Comparison of ENCODE assay signal across 32 cellular contexts in the genomic region with DNA sequence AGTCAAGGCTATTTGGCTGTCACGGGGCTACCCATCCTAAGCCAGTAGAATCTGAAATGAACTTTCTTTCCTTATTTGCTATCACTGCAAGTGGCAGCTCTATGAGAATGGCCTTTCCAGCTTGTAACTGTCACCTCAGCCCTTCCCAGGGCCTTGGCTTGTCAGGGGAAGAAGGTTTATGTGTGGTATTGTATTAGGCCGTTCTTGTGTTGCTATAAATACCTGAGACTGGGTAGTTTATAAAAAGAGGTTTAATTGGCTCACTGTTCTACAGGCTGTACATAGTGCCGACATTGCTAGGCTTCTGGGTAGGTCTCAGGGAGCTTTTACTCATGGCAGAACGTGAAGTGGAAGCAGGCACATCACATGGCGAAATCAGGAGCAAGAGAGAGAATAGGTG.
"Had no signal": no experiment of that assay in that cellular context is flagged by ENCODE, and none has a peak within 500 bp of the region (broad histone marks: within the 10 kb centered on the region; RNA-seq: fewer than 3 reads in every experiment).

No MANE protein-coding gene starts in this region.

- H3K36me3 ChIP-seq: adrenal gland, ascending aorta, brain microvascular endothelial cell, breast epithelium had no signal

- H3K4me1 ChIP-seq: adrenal gland, ascending aorta, body of pancreas, breast epithelium had no signal

- ATAC-seq: activated naive CD4-positive, alpha-beta T cell treated with anti-CD3 and anti-CD28 coated beads, Interleukin-2, amount 50 U/mL, for 72 hours; activated naive CD8-positive, alpha-beta T cell treated with anti-CD3 and anti-CD28 coated beads, Interleukin-2, amount 50 U/mL, for 24 hours; activated T-cell treated with anti-CD3 and anti-CD28 coated beads, Interleukin-2, amount 50 U/mL, for 4 hours; activated T-cell treated with anti-CD3 and anti-CD28 coated beads, Interleukin-2, amount 50 U/mL, for 72 hours; activated T-helper 17 cell treated with anti-CD3 and anti-CD28 coated beads, Interleukin-2, amount 50 U/mL, for 72 hours; body of pancreas had no signal

- H3K27ac ChIP-seq: adrenal gland, ascending aorta, body of pancreas, brain microvascular endothelial cell, breast epithelium had no signal

- H3K4me3 ChIP-seq: adrenal gland, ascending aorta, body of pancreas, breast epithelium had no signal

- H3K9me3 ChIP-seq: adrenal gland, ascending aorta, body of pancreas, breast epithelium had no signal

- DNase-seq: activated effector memory CD4-positive, alpha-beta T cell treated with anti-CD3 and anti-CD28 coated beads, Interleukin-2, amount 50 U/mL, for 16 hours; activated effector memory CD4-positive, alpha-beta T cell treated with Interleukin-2 at 50 U/mL for 16 hours; activated gamma-delta T cell; activated gamma-delta T cell treated with Interleukin-2 at 50 U/mL for 16 hours; activated naive CD4-positive, alpha-beta T cell; activated naive CD4-positive, alpha-beta T cell treated with anti-CD3 and anti-CD28 coated beads for 36 hours; activated naive CD4-positive, alpha-beta T cell treated with anti-CD3 and anti-CD28 coated beads, Interleukin-2, amount 10 ng/mL, durations not matched to agents 7 days and 5 days; activated naive CD4-positive, alpha-beta T cell treated with anti-CD3 and anti-CD28 coated beads, Interleukin-2, amount 50 U/mL, for 16 hours; activated naive CD4-positive, alpha-beta T cell treated with Interleukin-2 at 50 U/mL for 16 hours; activated naive CD8-positive, alpha-beta T cell treated with anti-CD3 and anti-CD28 coated beads for 36 hours; activated naive CD8-positive, alpha-beta T cell treated with anti-CD3 and anti-CD28 coated beads, Interleukin-2, amount 10 ng/mL, durations not matched to agents 7 days and 5 days; activated naive CD8-positive, alpha-beta T cell treated with anti-CD3 and anti-CD28 coated beads, Interleukin-2, amount 50 U/mL, for 24 hours; activated T-cell treated with anti-CD3 and anti-CD28 coated beads for 4 hours; activated T-cell treated with anti-CD3 and anti-CD28 coated beads, Interleukin-2, amount 50 U/mL, for 1 hour; activated T-cell treated with anti-CD3 and anti-CD28 coated beads, Interleukin-2, amount 50 U/mL, for 24 hours; activated T-cell treated with anti-CD3 and anti-CD28 coated beads, Interleukin-2, amount 50 U/mL, for 4 hours; activated T-cell treated with anti-CD3 and anti-CD28 coated beads, Interleukin-2, amount 50 U/mL, for 48 hours; activated T-cell treated with anti-CD3 and anti-CD28 coated beads, Interleukin-2, amount 50 U/mL, for 72 hours; adrenal gland; amniotic stem cell; amygdala; anterior cingulate cortex; aorta; body of pancreas; brain microvascular endothelial cell; caudate nucleus; central memory CD4-positive, alpha-beta T cell; cerebellar nuclear complex had no signal

- H3K27me3 ChIP-seq: adrenal gland, ascending aorta, body of pancreas, breast epithelium had no signal
